ENCODE assay signal across 8 cellular contexts in the genomic region with DNA sequence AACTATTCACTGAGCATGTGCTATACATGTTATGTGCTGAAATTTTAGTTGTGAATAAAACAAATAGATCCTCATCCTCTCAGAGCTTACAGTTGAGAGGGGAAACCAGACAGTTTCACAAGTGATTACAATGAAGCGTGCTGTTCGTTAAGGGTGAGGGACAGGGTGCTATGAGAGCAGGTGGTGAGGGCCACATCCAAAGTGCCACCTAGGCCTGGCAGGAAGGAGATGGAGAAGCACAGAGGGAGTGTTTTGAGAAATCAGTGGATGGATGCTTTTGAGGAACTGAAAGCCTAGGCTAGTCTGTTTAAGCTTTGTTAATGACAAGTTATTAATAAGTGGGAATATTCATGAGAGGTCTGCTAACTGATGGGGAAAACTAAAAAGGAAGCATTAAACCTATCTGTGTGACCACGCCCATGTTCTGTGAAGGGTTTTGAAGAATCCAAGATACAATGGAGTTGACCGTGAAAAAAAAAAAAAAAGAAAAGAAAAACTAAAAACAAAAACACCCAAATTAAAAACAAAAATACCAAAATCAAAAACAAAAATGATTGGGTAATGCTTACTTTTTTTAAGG. TPM values are rescaled to one million over a fixed set of nuclear protein-coding genes. Genes with fewer than 3 reads are reported as not detected.
DNase-seq lines count a peak whose midpoint lies in the region; ATAC-seq and TF ChIP-seq lines count a peak whose summit lies in the region.
"Had no signal": no experiment of that assay in that cellular context is flagged by ENCODE, and none has a peak within 500 bp of the region (broad histone marks: within the 10 kb centered on the region; RNA-seq: fewer than 3 reads in every experiment).

No MANE protein-coding gene starts in this region.

- H3K36me3 Mint-ChIP-seq in memory B cell = peaks cover 3% of the 10 kb centered on the region
- H3K36me3 Mint-ChIP-seq in HFFc6 (ENCODE audit: low read depth) = no peaks in the 10 kb centered on the region

- H3K4me3 Mint-ChIP-seq in memory B cell (peak overlapping the region; percentile 36), HFFc6 (no peak overlapping the region)

- no peak overlapping the region for H3K4me3 ChIP-seq in MM.1S (ENCODE audit: low read length)

- H3K27me3 ChIP-seq in MM.1S (replicated peaks; ENCODE audit: insufficient read depth, low read length) = no peaks in the 10 kb centered on the region

- H3K9me3 Mint-ChIP-seq in memory B cell = no peaks in the 10 kb centered on the region
- H3K9me3 Mint-ChIP-seq in HFFc6 = peaks cover 9% of the 10 kb centered on the region; the same call in 1 of the 2 replicates

- no peaks in the 10 kb centered on the region for H3F3A ChIP-seq in MM.1S (ENCODE audit: insufficient read depth, low read length)

- no peaks in the 10 kb centered on the region for H4K20me1 ChIP-seq in MM.1S (ENCODE audit: insufficient read depth, low read length)

- no peak overlapping the region for H2AFZ ChIP-seq in MM.1S (ENCODE audit: low read length)

- H3K27ac Mint-ChIP-seq in memory B cell = peak overlapping the region; percentile 32
- H3K27ac Mint-ChIP-seq in HFFc6 = no peak overlapping the region

- no peak overlapping the region; the same call in 1 of the 2 replicates for H3K4me2 ChIP-seq in MM.1S (ENCODE audit: low read depth, low read length)

- H3K36me3 ChIP-seq in MM.1S (replicated peaks; ENCODE audit: insufficient read depth, low read length) = no peaks in the 10 kb centered on the region

- H3K4me1 ChIP-seq in MM.1S (ENCODE audit: low read length) = peaks cover 15% of the 10 kb centered on the region

- no peaks in the 10 kb centered on the region for H3K9me2 ChIP-seq in MM.1S (replicated peaks; ENCODE audit: insufficient read depth, low read length)

- H3K9ac ChIP-seq in MM.1S (ENCODE audit: low read length) = no peak overlapping the region

- H3K27me3 Mint-ChIP-seq in memory B cell = no peaks in the 10 kb centered on the region
- no peaks in the 10 kb centered on the region for H3K27me3 Mint-ChIP-seq in HFFc6 (ENCODE audit: insufficient read depth)

- no peaks in the 10 kb centered on the region for H3K9me3 ChIP-seq in MM.1S (replicated peaks; ENCODE audit: insufficient read depth, low read length)

- peaks cover 56% of the 10 kb centered on the region for H3K79me2 ChIP-seq in MM.1S (ENCODE audit: low read length)

- peak; percentile 62 for DNase-seq in MM.1S
- no peak for DNase-seq in memory B cell (ENCODE audit: low spot score in 2 of 2)
- no peak for DNase-seq in hepatic stellate cell (ENCODE audit: low spot score)
- no peak for DNase-seq in SIG-M5 treated with dmso at 0.1 percent for 504 hours (lab: John Stamatoyannopoulos, UW; ENCODE audit: unreplicated experiment)
- no peak for DNase-seq in HFFc6
- DNase-seq: small intestine had no signal

- H3K4me1 Mint-ChIP-seq in memory B cell (peaks cover 37% of the 10 kb centered on the region), HFFc6 (ENCODE audit: low read depth) (peaks cover 11% of the 10 kb centered on the region; the same call in 1 of the 2 replicates)

- no peak for TF ChIP-seq CTCF in MM.1S (IDR thresholded peaks at IDR 0.05; ENCODE audit: low read length)
- TF ChIP-seq CTCF in HFFc6 (IDR thresholded peaks at IDR 0.05) = no peak

- peak overlapping the region; percentile 4; the same call in 1 of the 2 replicates for H3K27ac ChIP-seq in MM.1S (ENCODE audit: low read length)

- ATAC-seq in GM18909 (IDR thresholded peaks at IDR 0.05; ENCODE audit: poor library complexity, unreplicated experiment) = peak; percentile 87
- ATAC-seq in HG02588 (IDR thresholded peaks at IDR 0.05; ENCODE audit: unreplicated experiment) = peak; percentile 65
- ATAC-seq in memory B cell (ENCODE audit: low read depth) = peak; percentile 91

RNA-seq across cellular contexts. Expression of a gene that starts 7.3 kb away (rescaled TPM):
- total RNA-seq in HFFc6 (2021; fragmentation: NEBNext Ultra II Directional; extraction: Animal tissue kit (Norgen Biotek cat#: 25700)) = 1 to 10 TPM in 3 of 6 experiments, under 1 TPM in 3; 0.63 to 4.4 (median 1.0) TPM
